Comparison of ENCODE assay signal across 32 cellular contexts in genomic region chr20:35353646-35354045, GRCh38.
"Had no signal": no experiment of that assay in that cellular context is flagged by ENCODE, and none has a peak within 500 bp of the region (broad histone marks: within the 10 kb centered on the region; RNA-seq: fewer than 3 reads in every experiment).

No MANE protein-coding gene starts in this region.

- DNase-seq: activated CD4-positive, alpha-beta memory T cell treated with anti-CD3 and anti-CD28 coated beads, Interleukin-2, amount 10 ng/mL, durations not matched to agents 7 days and 5 days; activated CD4-positive, alpha-beta T cell treated with anti-CD3 and anti-CD28 coated beads for 1 hour; activated CD4-positive, alpha-beta T cell treated with anti-CD3 and anti-CD28 coated beads for 36 hours; activated CD4-positive, alpha-beta T cell treated with anti-CD3 and anti-CD28 coated beads for 48 hours; activated CD4-positive, alpha-beta T cell treated with anti-CD3 and anti-CD28 coated beads, Interleukin-2, amount 10 ng/mL, durations not matched to agents 7 days and 5 days; activated CD4-positive, alpha-beta T cell treated with anti-CD3 and anti-CD28 coated beads, Interleukin-2, amount 50 U/mL, for 48 hours; activated CD4-positive, CD25-positive, alpha-beta regulatory T cell; activated CD8-positive, alpha-beta memory T cell treated with anti-CD3 and anti-CD28 coated beads for 24 hours; activated CD8-positive, alpha-beta memory T cell treated with anti-CD3 and anti-CD28 coated beads, Interleukin-2, amount 10 ng/mL, durations not matched to agents 7 days and 5 days; activated CD8-positive, alpha-beta T cell treated with anti-CD3 and anti-CD28 coated beads, Interleukin-2, amount 10 ng/mL, durations not matched to agents 7 days and 5 days; activated effector memory CD4-positive, alpha-beta T cell treated with anti-CD3 and anti-CD28 coated beads, Interleukin-2, amount 50 U/mL, for 16 hours; activated naive CD4-positive, alpha-beta T cell treated with anti-CD3 and anti-CD28 coated beads, Interleukin-2, amount 10 ng/mL, durations not matched to agents 7 days and 5 days; activated naive CD4-positive, alpha-beta T cell treated with Interleukin-2 at 50 U/mL for 16 hours; activated naive CD8-positive, alpha-beta T cell treated with anti-CD3 and anti-CD28 coated beads, Interleukin-2, amount 10 ng/mL, durations not matched to agents 7 days and 5 days; activated naive CD8-positive, alpha-beta T cell treated with anti-CD3 and anti-CD28 coated beads, Interleukin-2, amount 50 U/mL, for 24 hours; activated T-cell treated with anti-CD3 and anti-CD28 coated beads for 4 hours; activated T-cell treated with anti-CD3 and anti-CD28 coated beads, Interleukin-2, amount 50 U/mL, for 1 hour; activated T-cell treated with anti-CD3 and anti-CD28 coated beads, Interleukin-2, amount 50 U/mL, for 4 hours; activated T-cell treated with anti-CD3 and anti-CD28 coated beads, Interleukin-2, amount 50 U/mL, for 72 hours; amygdala; anterior cingulate cortex; caudate nucleus; cerebellar nuclear complex; T-helper 1 cell; T-helper 2 cell; T-helper 9 cell; WERI-Rb-1 had no signal

- H3K27ac ChIP-seq: ascending aorta, cardiac muscle cell, WERI-Rb-1 had no signal

- H3K27me3 ChIP-seq: ascending aorta, cardiac muscle cell had no signal

- H3K4me3 ChIP-seq: ascending aorta, cardiac muscle cell had no signal

- H3K9me3 ChIP-seq: ascending aorta had no signal

- H3K4me1 ChIP-seq: ascending aorta had no signal

- ATAC-seq: activated CD4-positive, alpha-beta T cell treated with anti-CD3 and anti-CD28 coated beads for 36 hours; activated CD4-positive, CD25-positive, alpha-beta regulatory T cell treated with anti-CD3 and anti-CD28 coated beads, Interleukin-2, amount 50 U/mL, for 24 hours; activated CD8-positive, alpha-beta memory T cell treated with anti-CD3 and anti-CD28 coated beads, Interleukin-2, amount 10 ng/mL, durations not matched to agents 7 days and 5 days; activated CD8-positive, alpha-beta T cell treated with anti-CD3 and anti-CD28 coated beads, Interleukin-2, amount 10 ng/mL, durations not matched to agents 7 days and 5 days; activated naive CD8-positive, alpha-beta T cell treated with anti-CD3 and anti-CD28 coated beads, Interleukin-2, amount 50 U/mL, for 24 hours; activated T-cell treated with anti-CD3 and anti-CD28 coated beads, Interleukin-2, amount 50 U/mL, for 4 hours; activated T-cell treated with anti-CD3 and anti-CD28 coated beads, Interleukin-2, amount 50 U/mL, for 72 hours; activated T-helper 17 cell treated with anti-CD3 and anti-CD28 coated beads, Interleukin-2, amount 50 U/mL, for 72 hours; WTC11 had no signal
